Comparison of ENCODE assay signal across 1 cellular context in genomic region chr5:2998106-2998505, GRCh38.
TF ChIP-seq lines count a peak whose summit lies in the region.

No MANE protein-coding gene starts in this region.

TF ChIP-seq in GM23338, 12 proteins besides CTCF, POLR2A, EP300 and RAD21:
- no peak for TF ChIP-seq REST (IDR thresholded peaks at IDR 0.05; ENCODE audit: unreplicated experiment)
- TF ChIP-seq CREB1 (CRISPR knock-in tag; IDR thresholded peaks at IDR 0.05; ENCODE audit: low read depth): no peak
- no peak for TF ChIP-seq EZH2phosphoT487 (IDR thresholded peaks at IDR 0.05; ENCODE audit: unreplicated experiment)
- no peak for TF ChIP-seq STAT1 (IDR thresholded peaks at IDR 0.05; ENCODE audit: unreplicated experiment)
- no peak for TF ChIP-seq ZNF331 (CRISPR knock-in tag; IDR thresholded peaks at IDR 0.05; ENCODE audit: low read depth)
- no peak for TF ChIP-seq ZNF462 (CRISPR knock-in tag; IDR thresholded peaks at IDR 0.05)
- TF ChIP-seq ZNF114 (CRISPR knock-in tag; IDR thresholded peaks at IDR 0.05): no peak
- no peak for TF ChIP-seq NANOG (IDR thresholded peaks at IDR 0.05; ENCODE audit: borderline replicate concordance)
- TF ChIP-seq EZH2 (IDR thresholded peaks at IDR 0.05; ENCODE audit: low read depth, unreplicated experiment): no peak
- TF ChIP-seq ETS1 (IDR thresholded peaks at IDR 0.05): no peak
- TF ChIP-seq JUNB (IDR thresholded peaks at IDR 0.05; ENCODE audit: unreplicated experiment): no peak
- no peak for TF ChIP-seq POLR2AphosphoS5 (IDR thresholded peaks at IDR 0.05; ENCODE audit: low read depth)
